ENCODE assay signal across 16 cellular contexts in the genomic region with DNA sequence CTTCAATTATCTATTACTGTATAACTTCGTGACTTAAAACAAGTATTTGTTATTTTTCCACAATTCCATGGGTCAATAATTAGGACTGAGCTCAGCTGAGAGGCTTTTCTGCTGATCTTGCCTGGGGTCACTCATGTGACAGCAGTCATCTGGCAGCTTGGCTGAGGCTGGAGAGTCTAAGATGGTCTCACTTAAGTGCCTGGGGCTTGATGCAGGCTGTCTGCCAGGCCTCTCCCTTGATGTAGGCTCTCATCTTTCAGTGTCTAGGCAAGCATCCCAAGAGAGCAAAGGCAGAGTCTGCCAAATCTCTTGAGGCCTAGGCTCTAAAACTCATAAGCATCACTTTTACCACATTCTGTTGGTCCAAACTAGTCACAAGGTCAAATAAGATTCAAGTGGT.
"Had no signal": no experiment of that assay in that cellular context is flagged by ENCODE, and none has a peak within 500 bp of the region (broad histone marks: within the 10 kb centered on the region; RNA-seq: fewer than 3 reads in every experiment).

No MANE protein-coding gene starts in this region.

- DNase-seq: activated CD4-positive, CD25-positive, alpha-beta regulatory T cell treated with anti-CD3 and anti-CD28 coated beads, Interleukin-2, amount 50 U/mL, for 72 hours; activated naive CD4-positive, alpha-beta T cell treated with Interleukin-2 at 50 U/mL for 16 hours; activated T-cell treated with anti-CD3 and anti-CD28 coated beads for 4 hours; aorta; cortex of kidney; effector CD4-positive, alpha-beta T cell; foreskin keratinocyte; heart right ventricle; left cardiac atrium; lower lobe of right lung; nephron progenitor cell; occipital lobe; stimulated activated naive CD8-positive, alpha-beta T cell treated with anti-CD3 and anti-CD28 coated beads, Interleukin-15, amount 100 ng/mL, for 72 hours; upper lobe of left lung had no signal

- H3K36me3 ChIP-seq: heart right ventricle, lower lobe of right lung, right atrium auricular region, upper lobe of left lung had no signal

- H3K4me2 ChIP-seq: smooth muscle cell had no signal

- H3K4me3 ChIP-seq: heart right ventricle, lower lobe of right lung, right atrium auricular region, smooth muscle cell, upper lobe of left lung had no signal

- H3K27ac ChIP-seq: foreskin keratinocyte, heart right ventricle, lower lobe of right lung, right atrium auricular region, upper lobe of left lung had no signal

- H3K27me3 ChIP-seq: foreskin keratinocyte, right atrium auricular region, upper lobe of left lung had no signal

- H3K9me3 ChIP-seq: heart right ventricle, lower lobe of right lung, right atrium auricular region, upper lobe of left lung had no signal

- H3K4me1 ChIP-seq: foreskin keratinocyte, heart right ventricle, lower lobe of right lung, right atrium auricular region, upper lobe of left lung had no signal
